ENCODE assay signal across 8 cellular contexts in the genomic region with DNA sequence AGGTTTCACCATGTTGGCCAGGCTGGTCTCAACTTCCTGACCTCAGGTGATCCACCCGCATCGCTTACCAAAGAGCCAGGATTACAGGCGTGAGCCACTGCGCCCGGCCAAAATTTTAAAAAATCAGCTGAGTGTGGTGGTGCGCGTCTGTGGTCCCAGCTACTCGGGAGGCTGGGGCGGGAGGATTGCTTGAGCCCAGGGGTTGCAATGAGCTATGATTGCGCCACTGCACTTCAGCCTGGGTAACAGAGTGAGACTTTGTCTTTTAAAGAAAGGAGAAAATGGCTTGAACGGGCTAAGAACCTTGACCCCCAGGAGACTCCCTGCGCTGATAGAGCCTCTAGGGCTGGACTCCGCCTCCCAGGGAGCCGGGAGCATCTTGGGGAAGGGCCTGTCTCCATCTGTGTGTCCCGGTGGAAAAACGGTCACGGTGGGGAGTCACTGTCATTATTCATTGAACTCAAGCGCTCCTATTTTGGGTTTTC. TPM values are rescaled to one million over a fixed set of nuclear protein-coding genes. Genes with fewer than 3 reads are reported as not detected.
DNase-seq lines count a peak whose midpoint lies in the region; ATAC-seq and TF ChIP-seq lines count a peak whose summit lies in the region.

No MANE protein-coding gene starts in this region.

- intact Hi-C loops in Right ventricle myocardium inferior (cut with DNase I) (loop anchor here (2.0 to 10.0 kb wide), 4 partner anchors 27 to 217 kb away; no protein-coding TSS in a partner anchor), cardiac septum (cut with DNase I) (loop anchor here (2.0 kb wide), 1 partner anchor 35 kb away; no protein-coding TSS in a partner anchor), ascending aorta (cut with DNase I) (loop anchor here (1.0 to 2.0 kb wide), 8 partner anchors 26 to 367 kb away; a partner anchor contains a TSS)

- H3K27me3 ChIP-seq in ascending aorta: no peaks in the 10 kb centered on the region

- no peaks in the 10 kb centered on the region for H3K9me3 ChIP-seq in ascending aorta

- no peak for TF ChIP-seq CTCF in ascending aorta (IDR thresholded peaks at IDR 0.05)

- H3K4me1 ChIP-seq in ascending aorta: peaks cover 9 to 15% of the 10 kb centered on the region in 2 donors

- ATAC-seq in Right ventricle myocardium inferior (peak; percentile 20), HG03457 (IDR thresholded peaks at IDR 0.05; ENCODE audit: unreplicated experiment) (peak; percentile 2)

- DNase-seq in Right ventricle myocardium inferior (ENCODE audit: missing footprints) (peak; percentile 67), cardiac septum (ENCODE audit: low spot score) (no peak), ascending aorta (ENCODE audit: low spot score in 2 of 2) (no peak), kidney glomerular epithelial cell (lab: John Stamatoyannopoulos, UW) (peak; percentile 75), D341Med (ENCODE audit: low spot score) (no peak), superior temporal gyrus (ENCODE audit: extremely low spot score) (no peak)

- peaks cover 0 to 1% of the 10 kb centered on the region in 2 donors for H3K36me3 ChIP-seq in ascending aorta

- H3K4me3 ChIP-seq in ascending aorta: peak overlapping the region; percentile 71 to 81

- H3K27ac ChIP-seq in ascending aorta (peak overlapping the region; percentile 91 to 95), temporal lobe (ENCODE audit: low read depth, low read length) (peak overlapping the region; percentile 94)

RNA-seq across cellular contexts. Expression of a gene that starts 0.8 kb away (rescaled TPM):
- total RNA-seq in Right ventricle myocardium inferior: 7.8 TPM
- total RNA-seq in cardiac septum: 9.7 TPM
- 12.5 TPM for total RNA-seq in ascending aorta
- 39.1 TPM for total RNA-seq in temporal lobe

Comparison
In these comparisons a context has a peak if more than half of its experiments do, and no peak if none do; other contexts are left out.
1. DNase-seq: peak in Right ventricle myocardium inferior (single experiment) and kidney glomerular epithelial cell (single experiment); none in cardiac septum (single experiment), ascending aorta (0 of 2), D341Med (single experiment) and superior temporal gyrus (single experiment).